In genomic region chr2:73930386-73930785, GRCh38 we compare ENCODE assay signal across 1 cellular context.
TF ChIP-seq lines count a peak whose summit lies in the region.

No MANE protein-coding gene starts in this region.

TF ChIP-seq in HEK293, 187 proteins besides CTCF, POLR2A, EP300 and RAD21:
- TF ChIP-seq SP3 (tag by site-specific recombination; IDR thresholded peaks at IDR 0.05) (no peak), HOXC10 (CRISPR knock-in tag; IDR thresholded peaks at IDR 0.05) (no peak), ZNF624 (tag by site-specific recombination; IDR thresholded peaks at IDR 0.05) (no peak), ZNF362 (tag by site-specific recombination; IDR thresholded peaks at IDR 0.05) (peak; percentile 33; the same call in 1 of the 2 replicates), ZNF214 (tag by site-specific recombination; IDR thresholded peaks at IDR 0.05; ENCODE audit: borderline replicate concordance) (no peak), MEIS1 (CRISPR knock-in tag; IDR thresholded peaks at IDR 0.05; ENCODE audit: borderline replicate concordance) (no peak)
